Comparison of ENCODE assay signal across 1 cellular context in the genomic region with DNA sequence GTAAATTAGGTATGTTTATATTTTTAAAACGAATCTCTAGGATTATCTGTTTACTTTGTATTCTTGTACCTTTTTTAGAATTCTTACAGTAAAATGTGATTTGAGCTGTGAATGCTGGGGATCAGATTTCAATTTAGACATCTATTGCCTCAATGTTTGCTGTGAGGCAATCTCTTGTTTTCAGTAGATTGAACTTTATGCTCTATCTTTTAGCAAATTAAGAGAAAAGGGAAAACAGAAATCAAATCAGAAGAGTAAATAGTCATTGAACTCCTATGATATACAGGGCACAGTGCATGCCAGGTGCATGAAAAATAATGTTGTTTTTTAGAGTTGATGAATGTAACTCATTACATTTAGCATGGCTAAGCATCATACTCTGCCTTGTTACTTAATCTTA.
TF ChIP-seq lines count a peak whose summit lies in the region.

No MANE protein-coding gene starts in this region.

TF ChIP-seq in HepG2, 621 proteins besides CTCF, POLR2A, EP300 and RAD21 (continued from another document and continues in another):
- TF ChIP-seq, protein P1, sequence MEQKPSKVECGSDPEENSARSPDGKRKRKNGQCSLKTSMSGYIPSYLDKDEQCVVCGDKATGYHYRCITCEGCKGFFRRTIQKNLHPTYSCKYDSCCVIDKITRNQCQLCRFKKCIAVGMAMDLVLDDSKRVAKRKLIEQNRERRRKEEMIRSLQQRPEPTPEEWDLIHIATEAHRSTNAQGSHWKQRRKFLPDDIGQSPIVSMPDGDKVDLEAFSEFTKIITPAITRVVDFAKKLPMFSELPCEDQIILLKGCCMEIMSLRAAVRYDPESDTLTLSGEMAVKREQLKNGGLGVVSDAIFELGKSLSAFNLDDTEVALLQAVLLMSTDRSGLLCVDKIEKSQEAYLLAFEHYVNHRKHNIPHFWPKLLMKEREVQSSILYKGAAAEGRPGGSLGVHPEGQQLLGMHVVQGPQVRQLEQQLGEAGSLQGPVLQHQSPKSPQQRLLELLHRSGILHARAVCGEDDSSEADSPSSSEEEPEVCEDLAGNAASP (CRISPR knock-in tag; IDR thresholded peaks at IDR 0.05; ENCODE audit: borderline replicate concordance) = peak; percentile 85
- TF ChIP-seq ATF1 (CRISPR knock-in tag; IDR thresholded peaks at IDR 0.05) (peak; percentile 74; the same call in 1 of the 2 replicates), CREB1 (IDR thresholded peaks at IDR 0.05) (no peak), CREB1 (CRISPR knock-in tag; IDR thresholded peaks at IDR 0.05) (peak; percentile 84), ZBTB14 (CRISPR knock-in tag; IDR thresholded peaks at IDR 0.05) (no peak), BRF2 (CRISPR knock-in tag; IDR thresholded peaks at IDR 0.05) (0 out of 2 replicates have a peak, but pooled peaks have one; percentile 17), ZBTB8A (CRISPR knock-in tag; IDR thresholded peaks at IDR 0.05; ENCODE audit: borderline replicate concordance, low read depth) (no peak), CHD4 (IDR thresholded peaks at IDR 0.05; ENCODE audit: borderline replicate concordance, low read length) (peak; percentile 35; the same call in 1 of the 2 replicates), ZNF746 (CRISPR knock-in tag; IDR thresholded peaks at IDR 0.05) (no peak), IRX3 (CRISPR knock-in tag; IDR thresholded peaks at IDR 0.05; ENCODE audit: borderline replicate concordance, low read depth) (no peak), ISL2 (CRISPR knock-in tag; IDR thresholded peaks at IDR 0.05) (peak; percentile 94), ZNF761 (CRISPR knock-in tag; conservative IDR thresholded peaks at IDR 0.05) (no peak), THAP11 (CRISPR knock-in tag; IDR thresholded peaks at IDR 0.05) (peak; percentile 71), ZBTB7B (CRISPR knock-in tag; IDR thresholded peaks at IDR 0.05) (no peak), NKX3-1 (CRISPR knock-in tag; IDR thresholded peaks at IDR 0.05) (no peak), FOXO1 (CRISPR knock-in tag; IDR thresholded peaks at IDR 0.05) (peak; percentile 91), ZNF264 (CRISPR knock-in tag; IDR thresholded peaks at IDR 0.05) (peak; percentile 89), TRIM24 (CRISPR knock-in tag; IDR thresholded peaks at IDR 0.05) (no peak), MXD1 (CRISPR knock-in tag; IDR thresholded peaks at IDR 0.05) (no peak), ZBED4 (CRISPR knock-in tag; IDR thresholded peaks at IDR 0.05; ENCODE audit: borderline replicate concordance) (0 out of 2 replicates have a peak, but pooled peaks have one; percentile 42), NR2F1 (CRISPR knock-in tag; IDR thresholded peaks at IDR 0.05) (0 out of 4 replicates have a peak, but pooled peaks of 1 of the 2 experiments have one; percentile 37)
- TF ChIP-seq, protein P2, sequence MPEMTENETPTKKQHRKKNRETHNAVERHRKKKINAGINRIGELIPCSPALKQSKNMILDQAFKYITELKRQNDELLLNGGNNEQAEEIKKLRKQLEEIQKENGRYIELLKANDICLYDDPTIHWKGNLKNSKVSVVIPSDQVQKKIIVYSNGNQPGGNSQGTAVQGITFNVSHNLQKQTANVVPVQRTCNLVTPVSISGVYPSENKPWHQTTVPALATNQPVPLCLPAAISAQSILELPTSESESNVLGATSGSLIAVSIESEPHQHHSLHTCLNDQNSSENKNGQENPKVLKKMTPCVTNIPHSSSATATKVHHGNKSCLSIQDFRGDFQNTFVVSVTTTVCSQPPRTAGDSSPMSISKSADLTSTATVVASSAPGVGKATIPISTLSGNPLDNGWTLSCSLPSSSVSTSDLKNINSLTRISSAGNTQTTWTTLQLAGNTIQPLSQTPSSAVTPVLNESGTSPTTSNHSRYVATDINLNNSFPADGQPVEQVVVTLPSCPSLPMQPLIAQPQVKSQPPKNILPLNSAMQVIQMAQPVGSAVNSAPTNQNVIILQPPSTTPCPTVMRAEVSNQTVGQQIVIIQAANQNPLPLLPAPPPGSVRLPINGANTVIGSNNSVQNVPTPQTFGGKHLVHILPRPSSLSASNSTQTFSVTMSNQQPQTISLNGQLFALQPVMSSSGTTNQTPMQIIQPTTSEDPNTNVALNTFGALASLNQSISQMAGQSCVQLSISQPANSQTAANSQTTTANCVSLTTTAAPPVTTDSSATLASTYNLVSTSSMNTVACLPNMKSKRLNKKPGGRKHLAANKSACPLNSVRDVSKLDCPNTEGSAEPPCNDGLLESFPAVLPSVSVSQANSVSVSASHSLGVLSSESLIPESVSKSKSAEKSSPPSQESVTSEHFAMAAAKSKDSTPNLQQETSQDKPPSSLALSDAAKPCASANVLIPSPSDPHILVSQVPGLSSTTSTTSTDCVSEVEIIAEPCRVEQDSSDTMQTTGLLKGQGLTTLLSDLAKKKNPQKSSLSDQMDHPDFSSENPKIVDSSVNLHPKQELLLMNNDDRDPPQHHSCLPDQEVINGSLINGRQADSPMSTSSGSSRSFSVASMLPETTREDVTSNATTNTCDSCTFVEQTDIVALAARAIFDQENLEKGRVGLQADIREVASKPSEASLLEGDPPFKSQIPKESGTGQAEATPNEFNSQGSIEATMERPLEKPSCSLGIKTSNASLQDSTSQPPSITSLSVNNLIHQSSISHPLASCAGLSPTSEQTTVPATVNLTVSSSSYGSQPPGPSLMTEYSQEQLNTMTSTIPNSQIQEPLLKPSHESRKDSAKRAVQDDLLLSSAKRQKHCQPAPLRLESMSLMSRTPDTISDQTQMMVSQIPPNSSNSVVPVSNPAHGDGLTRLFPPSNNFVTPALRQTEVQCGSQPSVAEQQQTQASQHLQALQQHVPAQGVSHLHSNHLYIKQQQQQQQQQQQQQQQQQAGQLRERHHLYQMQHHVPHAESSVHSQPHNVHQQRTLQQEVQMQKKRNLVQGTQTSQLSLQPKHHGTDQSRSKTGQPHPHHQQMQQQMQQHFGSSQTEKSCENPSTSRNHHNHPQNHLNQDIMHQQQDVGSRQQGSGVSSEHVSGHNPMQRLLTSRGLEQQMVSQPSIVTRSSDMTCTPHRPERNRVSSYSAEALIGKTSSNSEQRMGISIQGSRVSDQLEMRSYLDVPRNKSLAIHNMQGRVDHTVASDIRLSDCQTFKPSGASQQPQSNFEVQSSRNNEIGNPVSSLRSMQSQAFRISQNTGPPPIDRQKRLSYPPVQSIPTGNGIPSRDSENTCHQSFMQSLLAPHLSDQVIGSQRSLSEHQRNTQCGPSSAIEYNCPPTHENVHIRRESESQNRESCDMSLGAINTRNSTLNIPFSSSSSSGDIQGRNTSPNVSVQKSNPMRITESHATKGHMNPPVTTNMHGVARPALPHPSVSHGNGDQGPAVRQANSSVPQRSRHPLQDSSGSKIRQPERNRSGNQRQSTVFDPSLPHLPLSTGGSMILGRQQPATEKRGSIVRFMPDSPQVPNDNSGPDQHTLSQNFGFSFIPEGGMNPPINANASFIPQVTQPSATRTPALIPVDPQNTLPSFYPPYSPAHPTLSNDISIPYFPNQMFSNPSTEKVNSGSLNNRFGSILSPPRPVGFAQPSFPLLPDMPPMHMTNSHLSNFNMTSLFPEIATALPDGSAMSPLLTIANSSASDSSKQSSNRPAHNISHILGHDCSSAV (CRISPR knock-in tag; IDR thresholded peaks at IDR 0.05; ENCODE audit: borderline replicate concordance) = no peak
- TF ChIP-seq, protein P3, sequence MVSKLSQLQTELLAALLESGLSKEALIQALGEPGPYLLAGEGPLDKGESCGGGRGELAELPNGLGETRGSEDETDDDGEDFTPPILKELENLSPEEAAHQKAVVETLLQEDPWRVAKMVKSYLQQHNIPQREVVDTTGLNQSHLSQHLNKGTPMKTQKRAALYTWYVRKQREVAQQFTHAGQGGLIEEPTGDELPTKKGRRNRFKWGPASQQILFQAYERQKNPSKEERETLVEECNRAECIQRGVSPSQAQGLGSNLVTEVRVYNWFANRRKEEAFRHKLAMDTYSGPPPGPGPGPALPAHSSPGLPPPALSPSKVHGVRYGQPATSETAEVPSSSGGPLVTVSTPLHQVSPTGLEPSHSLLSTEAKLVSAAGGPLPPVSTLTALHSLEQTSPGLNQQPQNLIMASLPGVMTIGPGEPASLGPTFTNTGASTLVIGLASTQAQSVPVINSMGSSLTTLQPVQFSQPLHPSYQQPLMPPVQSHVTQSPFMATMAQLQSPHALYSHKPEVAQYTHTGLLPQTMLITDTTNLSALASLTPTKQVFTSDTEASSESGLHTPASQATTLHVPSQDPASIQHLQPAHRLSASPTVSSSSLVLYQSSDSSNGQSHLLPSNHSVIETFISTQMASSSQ (IDR thresholded peaks at IDR 0.05; ENCODE audit: low read depth) = peak; percentile 74; the same call in 1 of the 2 replicates
- TF ChIP-seq, protein P3 (CRISPR knock-in tag; IDR thresholded peaks at IDR 0.05; ENCODE audit: borderline replicate concordance) = peak; percentile 73; the same call in 1 of the 2 replicates
- TF ChIP-seq, protein P4, sequence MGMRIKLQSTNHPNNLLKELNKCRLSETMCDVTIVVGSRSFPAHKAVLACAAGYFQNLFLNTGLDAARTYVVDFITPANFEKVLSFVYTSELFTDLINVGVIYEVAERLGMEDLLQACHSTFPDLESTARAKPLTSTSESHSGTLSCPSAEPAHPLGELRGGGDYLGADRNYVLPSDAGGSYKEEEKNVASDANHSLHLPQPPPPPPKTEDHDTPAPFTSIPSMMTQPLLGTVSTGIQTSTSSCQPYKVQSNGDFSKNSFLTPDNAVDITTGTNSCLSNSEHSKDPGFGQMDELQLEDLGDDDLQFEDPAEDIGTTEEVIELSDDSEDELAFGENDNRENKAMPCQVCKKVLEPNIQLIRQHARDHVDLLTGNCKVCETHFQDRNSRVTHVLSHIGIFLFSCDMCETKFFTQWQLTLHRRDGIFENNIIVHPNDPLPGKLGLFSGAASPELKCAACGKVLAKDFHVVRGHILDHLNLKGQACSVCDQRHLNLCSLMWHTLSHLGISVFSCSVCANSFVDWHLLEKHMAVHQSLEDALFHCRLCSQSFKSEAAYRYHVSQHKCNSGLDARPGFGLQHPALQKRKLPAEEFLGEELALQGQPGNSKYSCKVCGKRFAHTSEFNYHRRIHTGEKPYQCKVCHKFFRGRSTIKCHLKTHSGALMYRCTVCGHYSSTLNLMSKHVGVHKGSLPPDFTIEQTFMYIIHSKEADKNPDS (CRISPR knock-in tag; IDR thresholded peaks at IDR 0.05) = no peak
- TF ChIP-seq, protein P5, sequence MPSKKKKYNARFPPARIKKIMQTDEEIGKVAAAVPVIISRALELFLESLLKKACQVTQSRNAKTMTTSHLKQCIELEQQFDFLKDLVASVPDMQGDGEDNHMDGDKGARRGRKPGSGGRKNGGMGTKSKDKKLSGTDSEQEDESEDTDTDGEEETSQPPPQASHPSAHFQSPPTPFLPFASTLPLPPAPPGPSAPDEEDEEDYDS (CRISPR knock-in tag; IDR thresholded peaks at IDR 0.05) = peak; percentile 37; the same call in 1 of the 2 replicates
- TF ChIP-seq, protein P6, sequence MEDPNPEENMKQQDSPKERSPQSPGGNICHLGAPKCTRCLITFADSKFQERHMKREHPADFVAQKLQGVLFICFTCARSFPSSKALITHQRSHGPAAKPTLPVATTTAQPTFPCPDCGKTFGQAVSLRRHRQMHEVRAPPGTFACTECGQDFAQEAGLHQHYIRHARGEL (CRISPR knock-in tag; IDR thresholded peaks at IDR 0.05) = no peak
